ENCODE assay signal across 8 cellular contexts in the genomic region with DNA sequence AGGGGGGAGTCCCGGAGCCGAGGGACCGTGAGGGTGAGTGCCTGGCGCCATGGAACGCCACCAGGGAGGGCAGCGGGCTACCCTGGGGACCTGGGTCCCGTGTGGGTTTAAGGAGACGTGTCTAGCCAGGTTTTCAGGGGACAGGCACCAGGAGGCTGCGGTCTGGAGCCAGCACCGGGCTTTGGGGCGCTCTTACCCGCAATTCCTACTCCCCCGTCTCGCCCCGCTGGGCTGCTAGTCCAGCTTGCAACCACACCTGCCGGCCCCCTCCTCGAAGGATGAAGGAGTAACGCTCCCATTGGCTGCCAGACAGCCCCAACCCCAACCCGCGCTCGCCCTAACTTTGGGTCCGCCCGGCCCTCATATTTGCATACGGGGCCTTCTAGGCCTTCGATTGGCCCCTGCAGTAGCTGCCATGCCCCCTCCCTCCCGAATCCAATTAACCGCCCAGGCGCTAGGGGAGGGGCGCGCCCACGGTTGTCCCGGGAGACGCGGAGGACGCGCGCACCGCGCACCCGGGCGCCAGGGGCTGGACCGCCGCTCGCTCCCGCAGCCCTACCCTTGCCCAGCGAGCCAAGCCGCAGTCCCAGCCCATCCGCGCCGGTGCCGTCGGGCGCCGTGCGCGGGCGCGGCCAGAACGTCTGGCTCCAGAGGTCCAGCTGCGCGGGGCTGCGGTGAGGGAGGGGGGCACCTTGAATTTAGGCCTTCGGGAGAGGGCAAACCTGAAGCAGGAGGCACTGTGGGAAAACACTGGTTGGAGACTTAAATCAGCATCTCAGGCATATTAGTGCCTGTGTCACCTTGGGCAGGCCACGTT. TPM values are rescaled to one million over a fixed set of nuclear protein-coding genes. Genes with fewer than 3 reads are reported as not detected.
A peak's percentile ranks its signal among the peaks of the same experiment; 100 is the strongest.
DNase-seq lines count a peak whose midpoint lies in the region; ATAC-seq and TF ChIP-seq lines count a peak whose summit lies in the region.

TTLL6 (minus strand) TSS at position 456 of the 817 bp plus-strand sequence; CDS start at position 299, 157 bp downstream.

- peak; percentile 69 for ATAC-seq in HG02588 (IDR thresholded peaks at IDR 0.05; ENCODE audit: unreplicated experiment)
- peak; percentile 89 for ATAC-seq in body of pancreas

- WGBS in body of pancreas, 2 donors, result 2 to 10% methylated on average over 6 to 64 of the region's 64 CpGs

- H3K27ac ChIP-seq in body of pancreas, result no peak within 1 kb of the TSS

- TF ChIP-seq CTCF in body of pancreas (IDR thresholded peaks at IDR 0.05), result peak in 1 of 7 experiments; percentile 2

- intact Hi-C loops in body of pancreas (cut with DNase I), result no loop called here

- DNase-seq in DMS114 treated with DMSO at 0.1 percent for 48 hours (lab: John Stamatoyannopoulos, UW; ENCODE audit: unreplicated experiment) (peak; percentile 47), NCI-H2029 (lab: John Stamatoyannopoulos, UW) (peak; percentile 87), UCSD-AML1 (lab: John Stamatoyannopoulos, UW; ENCODE audit: unreplicated experiment) (peak; percentile 82), body of pancreas (peak; percentile 73 to 88 (median 82)), skeletal muscle cell (ENCODE audit: low read depth) (no peak), NK-92 (lab: John Stamatoyannopoulos, UW; ENCODE audit: unreplicated experiment) (no peak)

- H3K36me3 ChIP-seq in body of pancreas (replicated peaks in 1 of 2; ENCODE audit: insufficient read depth in 1 of 2, low read depth in 2 of 2) (no peaks in the 10 kb centered on the region), iPS-15b (ENCODE audit: control insufficient read depth, insufficient read depth, low read length) (no peaks in the 10 kb centered on the region)

- H3K9ac ChIP-seq in iPS-15b (ENCODE audit: low read depth, low read length), result peak within 1 kb of the TSS; percentile 73

- H3K4me1 ChIP-seq in body of pancreas (peaks cover 13% of the 10 kb centered on the region), iPS-15b (ENCODE audit: control insufficient read depth, insufficient read depth, low read length) (peaks cover 13% of the 10 kb centered on the region)

- H3K9me3 ChIP-seq in body of pancreas (no peaks in the 10 kb centered on the region), iPS-15b (ENCODE audit: control insufficient read depth, insufficient read depth, low read length) (no peaks in the 10 kb centered on the region)

- peaks cover 4 to 10% of the 10 kb centered on the region in 2 donors for H3K27me3 ChIP-seq in body of pancreas
- peaks cover 16% of the 10 kb centered on the region for H3K27me3 ChIP-seq in iPS-15b (ENCODE audit: control insufficient read depth, insufficient read depth, low read length)

- TF ChIP-seq POLR2A in body of pancreas (IDR thresholded peaks at IDR 0.05), result no peak

- H3K4me3 ChIP-seq in body of pancreas (no peak within 1 kb of the TSS), iPS-15b (ENCODE audit: low read depth, low read length) (peak within 1 kb of the TSS; percentile 96), skeletal muscle cell (ENCODE audit: low read depth, low read length) (peak within 1 kb of the TSS; percentile 44)

RNA-seq across cellular contexts. Expression of gene TTLL6, which starts in this region (rescaled TPM):
- under 1 TPM in 1 of 2 donors, not detected in 1; 0.26 TPM for total RNA-seq in body of pancreas

Comparison
In these comparisons a context has a peak if more than half of its experiments do, and no peak if none do; other contexts are left out.
1. Peak in DNase-seq and ATAC-seq in body of pancreas; RNA of the gene not detected or under 1 TPM.
2. DNase-seq: peak in DMS114 treated with DMSO at 0.1 percent for 48 hours (single experiment), NCI-H2029 (single experiment) and UCSD-AML1 (single experiment); none in skeletal muscle cell (single experiment) and NK-92 (single experiment).
3. H3K4me3 ChIP-seq: peak in iPS-15b (single experiment) and skeletal muscle cell (single experiment); none in body of pancreas (0 of 2).